Comparison of ENCODE assay signal across 8 cellular contexts in the genomic region with DNA sequence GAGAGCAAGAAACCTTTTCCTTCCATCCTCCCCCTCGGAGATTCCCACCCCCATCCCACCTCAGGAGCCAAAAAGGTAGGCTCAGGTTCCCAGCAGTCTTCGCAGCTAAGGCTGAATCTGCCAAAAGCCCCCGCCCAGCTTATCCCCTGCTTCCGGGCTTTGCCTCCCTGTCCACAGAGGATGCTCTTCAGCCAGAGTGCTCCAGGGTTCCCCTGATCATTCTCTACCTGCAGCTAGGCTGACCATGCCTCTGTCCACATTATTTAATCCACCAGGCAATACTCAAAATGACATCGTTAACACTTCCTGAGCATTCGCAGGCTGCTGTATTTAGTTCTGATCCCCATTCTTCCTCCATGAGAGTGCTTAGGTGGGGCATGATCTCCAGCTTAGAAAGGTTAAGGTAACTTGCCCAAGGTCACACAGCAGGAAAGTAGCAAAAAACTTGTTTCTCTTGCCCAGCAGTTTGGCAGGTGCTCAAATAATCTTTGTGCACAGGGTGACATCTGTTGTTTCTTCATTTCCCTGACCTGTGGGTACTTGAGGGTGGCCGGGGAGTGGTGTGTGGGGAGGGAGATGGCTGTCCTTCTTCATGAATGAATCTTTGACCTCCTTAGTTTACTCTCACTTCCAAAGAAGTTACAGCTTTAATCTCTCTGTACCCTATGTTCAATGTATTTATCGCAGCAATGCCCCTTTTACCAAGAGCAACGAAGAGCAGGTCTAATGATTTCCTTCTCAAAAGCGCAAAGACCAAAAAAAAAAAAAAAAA. TPM values are rescaled to one million over a fixed set of nuclear protein-coding genes. Genes with fewer than 3 reads are reported as not detected.
DNase-seq lines count a peak whose midpoint lies in the region; ATAC-seq and TF ChIP-seq lines count a peak whose summit lies in the region.

No MANE protein-coding gene starts in this region.

- H3K56ac ChIP-seq in mesendoderm (ENCODE audit: low read length) = peak overlapping the region; percentile 80

- H3K27ac ChIP-seq in mesendoderm (ENCODE audit: low read depth, low read length) = peak overlapping the region; percentile 93

- POLR2A ChIA-PET in Caco-2 (lab: Charles Lee) = interaction anchor here (0.7 to 1.9 kb wide), 2 partner anchors 12 to 44 kb away, joined by 4 to 15 read pairs; a partner anchor contains a TSS

- no peak overlapping the region for H2BK120ac ChIP-seq in mesendoderm (ENCODE audit: low read depth, low read length)

- H3K27me3 Mint-ChIP-seq in Caco-2 (ENCODE audit: insufficient read depth, unreplicated experiment) = no peaks in the 10 kb centered on the region
- H3K27me3 Mint-ChIP-seq in brain = peaks cover 3% of the 10 kb centered on the region

- peaks cover 16% of the 10 kb centered on the region for H3K4me1 ChIP-seq in Caco-2
- peaks cover 9% of the 10 kb centered on the region for H3K4me1 ChIP-seq in mesendoderm (ENCODE audit: control insufficient read depth, low read depth, low read length)

- ATAC-seq in GM18870 (IDR thresholded peaks at IDR 0.05; ENCODE audit: unreplicated experiment) (no peak), HG02840 (IDR thresholded peaks at IDR 0.05; ENCODE audit: low FRiP score, unreplicated experiment) (no peak)

- H3K9me3 ChIP-seq in Caco-2 = no peaks in the 10 kb centered on the region

- CTCF ChIA-PET in Caco-2 (lab: Charles Lee) = interaction anchor here (0.5 to 1.5 kb wide), 9 partner anchors 21 to 108 kb away, joined by 3 to 5 read pairs (median 4); a partner anchor contains a TSS

- peak overlapping the region; percentile 40 for H3K4me2 ChIP-seq in mesendoderm (ENCODE audit: low read length)

- H3K4ac ChIP-seq in mesendoderm (ENCODE audit: low read depth, low read length) = no peak overlapping the region

- peak overlapping the region; percentile 72 for H3K27ac Mint-ChIP-seq in Caco-2 (ENCODE audit: unreplicated experiment)
- peak overlapping the region; percentile 82 to 94 (median 90) for H3K27ac Mint-ChIP-seq in brain

- peak overlapping the region; percentile 82 for H3K4me3 Mint-ChIP-seq in Caco-2 (ENCODE audit: unreplicated experiment)
- H3K4me3 Mint-ChIP-seq in brain = peak overlapping the region; percentile 87 to 94 (median 89)

- H3K36me3 Mint-ChIP-seq in Caco-2 (ENCODE audit: insufficient read depth, unreplicated experiment) = peaks cover 38% of the 10 kb centered on the region
- H3K36me3 Mint-ChIP-seq in brain = no peaks in the 10 kb centered on the region

- H2AK5ac ChIP-seq in mesendoderm (ENCODE audit: low read length) = no peak overlapping the region

- no peaks in the 10 kb centered on the region for H3K79me1 ChIP-seq in mesendoderm (ENCODE audit: low read length)

- H4K8ac ChIP-seq in mesendoderm (ENCODE audit: low read depth, low read length) = no peak overlapping the region

- DNase-seq in Caco-2 (peak in 1 of 2 experiments; percentile 46), HuH-7 (ENCODE audit: low spot score) (peak; percentile 36), mesendoderm (peak; percentile 68), hippocampal formation (lab: John Stamatoyannopoulos, UW) (no peak)
- no peak for DNase-seq in stimulated activated CD4-positive, alpha-beta T cell treated with anti-CD3 and anti-CD28 coated beads, Interleukin-4, amount 100 ng/mL, for 4 hours

- peak overlapping the region; percentile 5 for H2BK5ac ChIP-seq in mesendoderm (ENCODE audit: low read length)

- no peak overlapping the region for H3K23ac ChIP-seq in mesendoderm (ENCODE audit: low read length)

- peak overlapping the region; percentile 62 for H3K9ac ChIP-seq in mesendoderm (ENCODE audit: low read length)

- BruUV-seq in Caco-2 (replicated peaks; lab: Mats Ljungman, UMichigan) = TSS peak; percentile 95

- H3K18ac ChIP-seq in mesendoderm (ENCODE audit: low read length) = peak overlapping the region; percentile 96

- peaks cover 16% of the 10 kb centered on the region for H3K4me1 Mint-ChIP-seq in Caco-2 (ENCODE audit: low read depth, unreplicated experiment)
- peaks cover 35% of the 10 kb centered on the region for H3K4me1 Mint-ChIP-seq in brain

- no peak for TF ChIP-seq CTCF in Caco-2 (IDR thresholded peaks at IDR 0.05; ENCODE audit: insufficient read depth in 1 of 2, low read depth in 1 of 2, low read length in 1 of 2, severe bottlenecking in 1 of 2, unreplicated experiment in 1 of 2)
- no peak for TF ChIP-seq CTCF in brain (conservative IDR thresholded peaks at IDR 0.05)

- no peaks in the 10 kb centered on the region; the same call in 1 of the 2 replicates for H3K36me3 ChIP-seq in Caco-2 (ENCODE audit: control insufficient read depth, insufficient read depth, low read length)
- no peaks in the 10 kb centered on the region for H3K36me3 ChIP-seq in mesendoderm (ENCODE audit: control insufficient read depth, insufficient read depth, low read length)

- intact Hi-C loops in Caco-2 (cut with micrococcal nuclease; ENCODE audit: unreplicated experiment) = no loop called here

- no peak overlapping the region for H2BK15ac ChIP-seq in mesendoderm (replicated peaks; ENCODE audit: low read depth)

- H3K4me3 ChIP-seq in Caco-2 (ENCODE audit: low read depth, low read length) (peak overlapping the region; percentile 88), mesendoderm (ENCODE audit: low read length) (peak overlapping the region; percentile 24)

- no peaks in the 10 kb centered on the region for H3K27me3 ChIP-seq in Caco-2 (replicated peaks; ENCODE audit: control insufficient read depth, insufficient read depth, low read length)
- no peaks in the 10 kb centered on the region for H3K27me3 ChIP-seq in mesendoderm (ENCODE audit: insufficient read depth, low read length, poor library complexity)

- H3K79me2 ChIP-seq in mesendoderm (ENCODE audit: control insufficient read depth, insufficient read depth, low read length) = no peaks in the 10 kb centered on the region

- no peak overlapping the region for H4K5ac ChIP-seq in mesendoderm (ENCODE audit: low read length)

- H3K9me3 Mint-ChIP-seq in Caco-2 (ENCODE audit: unreplicated experiment) (no peaks in the 10 kb centered on the region), brain (no peaks in the 10 kb centered on the region)

- WGBS in mesendoderm (ENCODE audit: extremely low coverage, insufficient coverage, low lambda C conversion rate) = no CpG with 5 or more reads among the region's 10 CpGs

RNA-seq across cellular contexts. Expression of a gene that starts 0.9 kb away (rescaled TPM):
- total RNA-seq in Caco-2 (2022) = 27.4 and 30.4 TPM in 2 replicates
- polyA plus RNA-seq in brain (ENCODE audit: insufficient read depth, low read depth, low replicate concordance) = 10.2 TPM
- 8.1 TPM for polyA plus RNA-seq in mesendoderm (2013, experiment 1 of 2)
- 7.0 TPM for polyA plus RNA-seq in mesendoderm (2013, experiment 2 of 2)

RNA-seq across cellular contexts. Expression of a gene that starts 40.0 kb away (rescaled TPM):
- total RNA-seq in Caco-2 (2022) = not detected in 2 replicates
- polyA plus RNA-seq in brain (ENCODE audit: insufficient read depth, low read depth, low replicate concordance) = not detected
- polyA plus RNA-seq in mesendoderm (2013, experiment 1 of 2) = 0.01 TPM
- 0.04 TPM for polyA plus RNA-seq in mesendoderm (2013, experiment 2 of 2)

RNA-seq across cellular contexts. Expression of a gene that starts 43.4 kb away (rescaled TPM):
- total RNA-seq in Caco-2 (2022) = 967 and 1,072 TPM in 2 replicates
- polyA plus RNA-seq in brain (ENCODE audit: insufficient read depth, low read depth, low replicate concordance) = 184 TPM
- 345 TPM for polyA plus RNA-seq in mesendoderm (2013, experiment 1 of 2)
- 347 TPM for polyA plus RNA-seq in mesendoderm (2013, experiment 2 of 2)

Comparison
In these comparisons a context has a peak if more than half of its experiments do, and no peak if none do; other contexts are left out.
1. DNase-seq: peak in HuH-7 (single experiment) and mesendoderm (single experiment); none in stimulated activated CD4-positive, alpha-beta T cell treated with anti-CD3 and anti-CD28 coated beads, Interleukin-4, amount 100 ng/mL, for 4 hours (0 of 2) and hippocampal formation (0 of 2).